16 cellular contexts compared by ENCODE assay signal in the genomic region with DNA sequence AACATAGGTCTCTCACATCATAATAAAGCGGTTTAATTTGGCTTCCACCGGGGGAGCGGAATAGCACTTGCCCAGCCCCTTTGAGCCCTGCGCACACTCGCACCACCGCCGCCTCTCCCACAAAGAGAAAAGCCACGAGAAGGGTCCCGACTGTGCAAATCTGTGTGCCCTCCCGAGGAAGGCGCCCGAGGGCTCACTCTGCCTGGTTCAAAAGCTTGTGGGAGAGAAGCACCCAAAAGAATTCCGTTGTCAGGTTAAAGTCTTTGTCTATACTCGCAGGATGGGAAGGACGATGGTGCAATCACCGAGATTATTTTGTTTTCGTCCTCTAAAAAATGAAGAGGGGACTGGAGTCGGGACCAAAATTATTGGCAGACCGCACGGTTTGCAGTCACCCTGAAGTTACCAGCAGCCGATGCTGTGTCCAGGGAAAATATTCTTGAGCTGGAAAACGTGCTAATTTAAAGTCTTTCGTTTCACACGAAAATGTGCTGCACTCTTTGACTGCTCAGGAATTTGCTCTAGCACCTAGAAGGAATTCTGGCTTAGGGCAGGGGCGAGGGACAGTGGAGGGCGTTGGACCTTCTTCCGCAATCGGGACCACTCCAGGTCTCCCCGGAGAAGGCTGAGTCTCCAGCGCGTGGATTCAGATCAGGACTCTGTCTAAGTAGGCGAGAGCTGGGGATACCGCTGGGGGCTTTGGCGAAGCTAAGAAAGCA. TPM values are rescaled to one million over a fixed set of nuclear protein-coding genes. Genes with fewer than 3 reads are reported as not detected.
DNase-seq lines count a peak whose midpoint lies in the region; ATAC-seq and TF ChIP-seq lines count a peak whose summit lies in the region.
"Had no signal": no experiment of that assay in that cellular context is flagged by ENCODE, and none has a peak within 500 bp of the region (broad histone marks: within the 10 kb centered on the region; RNA-seq: fewer than 3 reads in every experiment).

No MANE protein-coding gene starts in this region.

- peaks cover 82% of the 10 kb centered on the region for H3K27me3 ChIP-seq in WERI-Rb-1 (ENCODE audit: insufficient read depth, low read depth, severe bottlenecking)

- no peak for TF ChIP-seq CTCF in WERI-Rb-1 (IDR thresholded peaks at IDR 0.05; ENCODE audit: low read depth, low read length)

- peaks cover 7% of the 10 kb centered on the region for H3K9me3 ChIP-seq in WERI-Rb-1 (ENCODE audit: severe bottlenecking)
- H3K9me3 ChIP-seq: psoas muscle had no signal

- H3K27me3 Mint-ChIP-seq in activated naive CD4-positive, alpha-beta T cell treated with anti-CD3 and anti-CD28 coated beads, Interleukin-2, amount 50 U/mL, for 24 hours = peaks cover 69% of the 10 kb centered on the region
- H3K27me3 Mint-ChIP-seq in stimulated activated naive B cell treated with anti-CD40 and anti-IgM and Interleukin-4, amounts not matched to agents 10 μg/mL and 1 μg/mL and 100 μg/mL, for 72 hours = peaks cover 72 to 81% of the 10 kb centered on the region in 2 donors

- H3K36me3 Mint-ChIP-seq in activated naive CD4-positive, alpha-beta T cell treated with anti-CD3 and anti-CD28 coated beads, Interleukin-2, amount 50 U/mL, for 24 hours = no peaks in the 10 kb centered on the region
- no peaks in the 10 kb centered on the region for H3K36me3 Mint-ChIP-seq in stimulated activated naive B cell treated with anti-CD40 and anti-IgM and Interleukin-4, amounts not matched to agents 10 μg/mL and 1 μg/mL and 100 μg/mL, for 72 hours

- peaks cover 16% of the 10 kb centered on the region for H3K4me1 Mint-ChIP-seq in activated naive CD4-positive, alpha-beta T cell treated with anti-CD3 and anti-CD28 coated beads, Interleukin-2, amount 50 U/mL, for 24 hours
- H3K4me1 Mint-ChIP-seq in stimulated activated naive B cell treated with anti-CD40 and anti-IgM and Interleukin-4, amounts not matched to agents 10 μg/mL and 1 μg/mL and 100 μg/mL, for 72 hours = peaks cover 2 to 29% of the 10 kb centered on the region in 2 donors

- H3K27ac Mint-ChIP-seq in activated naive CD4-positive, alpha-beta T cell treated with anti-CD3 and anti-CD28 coated beads, Interleukin-2, amount 50 U/mL, for 24 hours = peak overlapping the region; percentile 23
- H3K27ac Mint-ChIP-seq in stimulated activated naive B cell treated with anti-CD40 and anti-IgM and Interleukin-4, amounts not matched to agents 10 μg/mL and 1 μg/mL and 100 μg/mL, for 72 hours = peak overlapping the region; percentile 65
- H3K27ac Mint-ChIP-seq: activated B cell treated with CpG ODN at 0.5 μM for 24 hours had no signal

- no peaks in the 10 kb centered on the region for H3K9me3 Mint-ChIP-seq in activated naive CD4-positive, alpha-beta T cell treated with anti-CD3 and anti-CD28 coated beads, Interleukin-2, amount 50 U/mL, for 24 hours
- no peaks in the 10 kb centered on the region for H3K9me3 Mint-ChIP-seq in stimulated activated naive B cell treated with anti-CD40 and anti-IgM and Interleukin-4, amounts not matched to agents 10 μg/mL and 1 μg/mL and 100 μg/mL, for 72 hours
- H3K9me3 Mint-ChIP-seq: activated B cell treated with CpG ODN at 0.5 μM for 24 hours had no signal

- no peak overlapping the region for H3K27ac ChIP-seq in WERI-Rb-1
- H3K27ac ChIP-seq: HL-60, psoas muscle, tibial artery had no signal

- H3K4me3 Mint-ChIP-seq in activated naive CD4-positive, alpha-beta T cell treated with anti-CD3 and anti-CD28 coated beads, Interleukin-2, amount 50 U/mL, for 24 hours = no peak overlapping the region
- H3K4me3 Mint-ChIP-seq in stimulated activated naive B cell treated with anti-CD40 and anti-IgM and Interleukin-4, amounts not matched to agents 10 μg/mL and 1 μg/mL and 100 μg/mL, for 72 hours = peak overlapping the region in 1 of 2 donors; percentile 41
- H3K4me3 Mint-ChIP-seq: activated B cell treated with CpG ODN at 0.5 μM for 24 hours had no signal

- no peak for DNase-seq in activated naive CD4-positive, alpha-beta T cell (lab: John Stamatoyannopoulos, UW)
- no peak for DNase-seq in WERI-Rb-1
- DNase-seq in kidney tubule cell (ENCODE audit: low spot score) = peak; percentile 26
- DNase-seq in stimulated activated naive B cell treated with anti-CD40 and anti-IgM and Interleukin-4, amounts not matched to agents 10 μg/mL and 1 μg/mL and 100 μg/mL, for 72 hours = no peak
- DNase-seq in DMS79 treated with DMSO at 0.1 percent for 48 hours (lab: John Stamatoyannopoulos, UW) = no peak
- DNase-seq in A172 (ENCODE audit: low spot score) = no peak
- DNase-seq: activated B cell treated with CpG ODN at 0.5 μM for 24 hours; central memory CD4-positive, alpha-beta T cell; Kasumi-1; kidney glomerular epithelial cell; PC-3; psoas muscle; tibial artery had no signal

- H3K36me3 ChIP-seq in WERI-Rb-1 = no peaks in the 10 kb centered on the region
- H3K36me3 ChIP-seq: tibial artery had no signal

- peak overlapping the region; percentile 38 for H3K4me3 ChIP-seq in WERI-Rb-1 (ENCODE audit: low read depth, low read length)
- H3K4me3 ChIP-seq: psoas muscle, tibial artery had no signal

- no peak for ATAC-seq in stimulated activated naive B cell treated with anti-CD40 and anti-IgM and Interleukin-4, amounts not matched to agents 10 μg/mL and 1 μg/mL and 100 μg/mL, for 72 hours (replicated peaks)
- no peak for ATAC-seq in HG02588 (IDR thresholded peaks at IDR 0.05; ENCODE audit: unreplicated experiment)
- ATAC-seq: PC-3, psoas muscle had no signal

RNA-seq across cellular contexts. Expression of gene SIM2, which starts 6.6 kb away (rescaled TPM):
- total RNA-seq in A172 (2014; rRNA removed; shearing (Covaris generic)) = 0.86 and 5.1 TPM in 2 replicates
- total RNA-seq: activated B cell treated with CpG ODN at 0.5 μM for 24 hours had no signal
